In genomic region chr18:64994370-64994769, GRCh38 we compare ENCODE assay signal across 1 cellular context.
TF ChIP-seq lines count a peak whose summit lies in the region.

No MANE protein-coding gene starts in this region.

TF ChIP-seq in GM12878, 131 proteins besides CTCF, POLR2A, EP300 and RAD21 (continued from another document):
- no peak for TF ChIP-seq PKNOX1 (IDR thresholded peaks at IDR 0.05)
- no peak for TF ChIP-seq NR2F1 (conservative IDR thresholded peaks at IDR 0.05)
- TF ChIP-seq MYB (IDR thresholded peaks at IDR 0.05; ENCODE audit: borderline replicate concordance, low read depth, low read length) = no peak
- TF ChIP-seq ZBED1 (IDR thresholded peaks at IDR 0.05; ENCODE audit: borderline replicate concordance) = no peak
- TF ChIP-seq ETV6 (conservative IDR thresholded peaks at IDR 0.05 in 1 of 2, IDR thresholded peaks at IDR 0.05 in 1 of 2; ENCODE audit: borderline replicate concordance in 1 of 2, low read depth in 1 of 2) = no peak
- TF ChIP-seq SKIL (IDR thresholded peaks at IDR 0.05; ENCODE audit: low read depth, poor library complexity, severe bottlenecking) = no peak
- TF ChIP-seq NKRF (conservative IDR thresholded peaks at IDR 0.05) = no peak
- TF ChIP-seq EZH2 (IDR thresholded peaks at IDR 0.05; ENCODE audit: borderline replicate concordance, control insufficient read depth, low read depth, low read length) = no peak
- no peak for TF ChIP-seq SP1 (IDR thresholded peaks at IDR 0.05; ENCODE audit: low read depth, low read length)
- no peak for TF ChIP-seq IRF3 (IDR thresholded peaks at IDR 0.05)
